ENCODE assay signal across 8 cellular contexts in genomic region chr10:70603439-70603778, GRCh38. TPM values are rescaled to one million over a fixed set of nuclear protein-coding genes. Genes with fewer than 3 reads are reported as not detected.
DNase-seq lines count a peak whose midpoint lies in the region; ATAC-seq and TF ChIP-seq lines count a peak whose summit lies in the region.
"Had no signal": no experiment of that assay in that cellular context is flagged by ENCODE, and none has a peak within 500 bp of the region (broad histone marks: within the 10 kb centered on the region; RNA-seq: fewer than 3 reads in every experiment).

No MANE protein-coding gene starts in this region.

- DNase-seq in Peyer's patch (no peak), activated T-cell treated with anti-CD3 and anti-CD28 coated beads for 1 hour (ENCODE audit: low read depth) (peak; percentile 22), left ventricle myocardium superior (no peak), D341Med (ENCODE audit: low spot score) (no peak), SK-N-SH (no peak)
- DNase-seq in stimulated activated CD8-positive, alpha-beta memory T cell treated with anti-CD3 and anti-CD28 coated beads, Interleukin-4, amount 100 ng/mL, for 48 hours, result peak; percentile 72
- DNase-seq: naive B cell had no signal

- CTCF ChIA-PET in SK-N-SH (lab: Yijun Ruan, JAX), result no interaction called here

- ATAC-seq in left ventricle myocardium superior (peak; percentile 38), HG03039 (IDR thresholded peaks at IDR 0.05; ENCODE audit: unreplicated experiment) (no peak)

- H3K79me2 ChIP-seq in SK-N-SH (ENCODE audit: insufficient read depth), result no peaks in the 10 kb centered on the region

- no peaks in the 10 kb centered on the region for H3K4me1 ChIP-seq in Peyer's patch
- peaks cover 0 to 5% of the 10 kb centered on the region in 2 experiments; a peak in 1 of 4 replicates for H3K4me1 ChIP-seq in SK-N-SH (ENCODE audit: control insufficient read depth in 1 of 2, insufficient read depth in 2 of 2, low read depth in 1 of 2, low read length in 1 of 2)

- TF ChIP-seq CTCF in Peyer's patch (IDR thresholded peaks at IDR 0.05) (no peak), SK-N-SH (IDR thresholded peaks at IDR 0.05) (no peak)

- H2AFZ ChIP-seq in SK-N-SH (ENCODE audit: low read depth), result no peak overlapping the region

- H3K4me3 ChIP-seq in Peyer's patch (no peak overlapping the region), SK-N-SH (ENCODE audit: low read depth in 2 of 2, low read length in 1 of 2) (no peak overlapping the region)

- no peak for TF ChIP-seq POLR2A in Peyer's patch (IDR thresholded peaks at IDR 0.05)

- POLR2A ChIA-PET in SK-N-SH (lab: Yijun Ruan, JAX), result no interaction called here

- H3K36me3 ChIP-seq in Peyer's patch (no peaks in the 10 kb centered on the region), SK-N-SH (replicated peaks in 1 of 2; ENCODE audit: control insufficient read depth in 1 of 2, insufficient read depth in 2 of 2, low read length in 1 of 2) (no peaks in the 10 kb centered on the region)

- 66% methylated on average over 6 of the region's 6 CpGs for WGBS in SK-N-SH (ENCODE audit: low lambda C conversion rate)

- H3K9me3 ChIP-seq in Peyer's patch (no peaks in the 10 kb centered on the region), SK-N-SH (no peaks in the 10 kb centered on the region)

- no peaks in the 10 kb centered on the region for H3F3A ChIP-seq in SK-N-SH (replicated peaks; ENCODE audit: insufficient read depth)

- H3K9ac ChIP-seq in SK-N-SH, result no peak overlapping the region

- H4K20me1 ChIP-seq in SK-N-SH (ENCODE audit: insufficient read depth), result no peaks in the 10 kb centered on the region

- no peak overlapping the region for H3K4me2 ChIP-seq in SK-N-SH

- no peak for TF ChIP-seq EP300 in SK-N-SH (IDR thresholded peaks at IDR 0.05; ENCODE audit: borderline replicate concordance in 1 of 2, low read depth in 1 of 2, low read length in 1 of 2)

- H3K27me3 ChIP-seq in Peyer's patch (no peaks in the 10 kb centered on the region), SK-N-SH (ENCODE audit: insufficient read depth) (no peaks in the 10 kb centered on the region; the same call in 1 of the 2 replicates)

- H3K9me2 ChIP-seq in SK-N-SH, result no peaks in the 10 kb centered on the region

- no peak for TF ChIP-seq RAD21 in SK-N-SH (IDR thresholded peaks at IDR 0.05; ENCODE audit: low read length)

- intact Hi-C loops in left ventricle myocardium superior (cut with micrococcal nuclease), result no loop called here

- peak overlapping the region; percentile 18 to 77 (median 58) for H3K27ac ChIP-seq in Peyer's patch
- H3K27ac ChIP-seq in SK-N-SH (ENCODE audit: low read depth in 2 of 2, low read length in 1 of 2), result no peak overlapping the region

TF ChIP-seq in SK-N-SH, 30 proteins besides CTCF, POLR2A, EP300 and RAD21:
- TF ChIP-seq TEAD4 (IDR thresholded peaks at IDR 0.05; ENCODE audit: borderline replicate concordance, insufficient read depth) (no peak), GABPA (IDR thresholded peaks at IDR 0.05; ENCODE audit: low read depth) (no peak), USF2 (IDR thresholded peaks at IDR 0.05; ENCODE audit: borderline replicate concordance, low read depth, low read length) (no peak), CHD2 (IDR thresholded peaks at IDR 0.05; ENCODE audit: low read length, partially characterized antibody) (no peak), POLR2AphosphoS5 (IDR thresholded peaks at IDR 0.05; ENCODE audit: low read depth, low read length) (no peak), ELF1 (IDR thresholded peaks at IDR 0.05) (no peak), PBX3 (IDR thresholded peaks at IDR 0.05) (no peak), FOXM1 (IDR thresholded peaks at IDR 0.05; ENCODE audit: low read depth) (no peak), YY1 (IDR thresholded peaks at IDR 0.05; ENCODE audit: low read depth) (no peak), MXI1 (IDR thresholded peaks at IDR 0.05; ENCODE audit: low read depth, low read length) (no peak), RFX5 (IDR thresholded peaks at IDR 0.05; ENCODE audit: low read length) (no peak), IRF3 (IDR thresholded peaks at IDR 0.05; ENCODE audit: low read depth, low read length) (no peak), NFIC (IDR thresholded peaks at IDR 0.05; ENCODE audit: borderline replicate concordance) (no peak), EZH2phosphoT487 (IDR thresholded peaks at IDR 0.05; ENCODE audit: borderline replicate concordance, low read depth) (no peak), JUND (IDR thresholded peaks at IDR 0.05) (no peak), MAX (IDR thresholded peaks at IDR 0.05; ENCODE audit: low read depth) (no peak), FOXJ3 (CRISPR knock-in tag; IDR thresholded peaks at IDR 0.05) (no peak)

RNA-seq across cellular contexts. Expression of gene PRF1, which starts 0.9 kb away (rescaled TPM):
- total RNA-seq in Peyer's patch, result 10 to 100 TPM in 1 of 4 donors, 1 to 10 TPM in 3; 4.6 to 12.4 (median 6.3) TPM
- 3.2 TPM for total RNA-seq in left ventricle myocardium superior
- not detected in 2 replicates for polyA plus RNA-seq in SK-N-SH (2012; rRNA removed)
- not detected in 2 replicates for polyA plus RNA-seq in SK-N-SH (2012; cell fraction: cytosol; rRNA removed)
- not detected in 2 replicates for polyA plus RNA-seq in SK-N-SH (2012; cell fraction: nucleus; rRNA removed)

Comparison
In these comparisons a context has a peak if more than half of its experiments do, and no peak if none do; other contexts are left out.
1. DNase-seq: peak in activated T-cell treated with anti-CD3 and anti-CD28 coated beads for 1 hour (single experiment) and stimulated activated CD8-positive, alpha-beta memory T cell treated with anti-CD3 and anti-CD28 coated beads, Interleukin-4, amount 100 ng/mL, for 48 hours (single experiment); none in Peyer's patch (0 of 3), left ventricle myocardium superior (single experiment), D341Med (single experiment) and SK-N-SH (single experiment).
2. H3K27ac ChIP-seq: peak in Peyer's patch (4 of 4); none in SK-N-SH (0 of 2).